1 cellular context compared by ENCODE assay signal in the genomic region with DNA sequence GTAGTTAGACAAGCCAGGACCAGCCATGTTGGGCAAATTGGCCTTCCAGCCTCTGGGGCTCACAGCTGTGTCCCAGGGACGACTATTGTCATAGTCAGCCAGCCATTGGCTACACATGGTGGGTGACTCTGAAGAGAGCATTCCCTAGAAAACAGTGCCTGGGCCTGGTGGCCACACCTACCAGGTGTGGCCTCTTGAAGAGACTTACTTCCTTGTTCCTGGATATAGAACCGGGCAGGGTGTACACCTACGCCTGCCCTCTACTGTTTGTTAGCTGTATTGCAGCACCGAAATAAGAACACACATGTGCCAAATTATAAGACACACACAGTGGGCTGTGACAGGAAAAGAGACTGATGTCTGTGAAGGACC.
TF ChIP-seq lines count a peak whose summit lies in the region.

No MANE protein-coding gene starts in this region.

TF ChIP-seq in HepG2, 621 proteins besides CTCF, POLR2A, EP300 and RAD21 (continued from another document):
- no peak for TF ChIP-seq ZNF570 (CRISPR knock-in tag; IDR thresholded peaks at IDR 0.05; ENCODE audit: borderline replicate concordance)
- no peak for TF ChIP-seq ARNT (IDR thresholded peaks at IDR 0.05)
- no peak for TF ChIP-seq MED1 (CRISPR knock-in tag; IDR thresholded peaks at IDR 0.05)
- TF ChIP-seq BCL6 (CRISPR knock-in tag; IDR thresholded peaks at IDR 0.05) = peak; percentile 97
- TF ChIP-seq TERF1 (CRISPR knock-in tag; IDR thresholded peaks at IDR 0.05) = no peak
- no peak for TF ChIP-seq PCBP2 (optimal IDR thresholded peaks at IDR 0.05; ENCODE audit: low read depth, low read length, poor library complexity, severe bottlenecking)
- no peak for TF ChIP-seq ZNF17 (CRISPR knock-in tag; IDR thresholded peaks at IDR 0.05)
- peak; percentile 48; the same call in 1 of the 2 replicates for TF ChIP-seq FIP1L1 (IDR thresholded peaks at IDR 0.05; ENCODE audit: borderline replicate concordance, insufficient read depth, low read depth, low read length)
- TF ChIP-seq ZBTB33 (CRISPR knock-in tag; IDR thresholded peaks at IDR 0.05) = peak; percentile 45; the same call in 1 of the 2 replicates
- no peak for TF ChIP-seq CREB3 (CRISPR knock-in tag; IDR thresholded peaks at IDR 0.05)
- TF ChIP-seq ZNF564 (CRISPR knock-in tag; IDR thresholded peaks at IDR 0.05) = 0 out of 2 replicates have a peak, but pooled peaks have one; percentile 12
- TF ChIP-seq ZNF264 (CRISPR knock-in tag; IDR thresholded peaks at IDR 0.05) = 0 out of 2 replicates have a peak, but pooled peaks have one; percentile 14
- TF ChIP-seq NPAS2 (CRISPR knock-in tag; IDR thresholded peaks at IDR 0.05; ENCODE audit: borderline replicate concordance) = no peak
- TF ChIP-seq ZKSCAN1 (IDR thresholded peaks at IDR 0.05; ENCODE audit: low read length) = no peak
- TF ChIP-seq CREBL2 (CRISPR knock-in tag; IDR thresholded peaks at IDR 0.05; ENCODE audit: borderline replicate concordance) = no peak
- peak; percentile 98 for TF ChIP-seq ELF3 (CRISPR knock-in tag; IDR thresholded peaks at IDR 0.05)
- TF ChIP-seq PHF20 (CRISPR knock-in tag; IDR thresholded peaks at IDR 0.05) = no peak; the same call in 1 of the 2 replicates
- TF ChIP-seq YY1 (IDR thresholded peaks at IDR 0.05; ENCODE audit: insufficient read depth, insufficient replicate concordance, low read depth, low read length) = peak; percentile 12
- TF ChIP-seq ZNF605 (CRISPR knock-in tag; IDR thresholded peaks at IDR 0.05) = no peak
- TF ChIP-seq ZNF691 (CRISPR knock-in tag; IDR thresholded peaks at IDR 0.05; ENCODE audit: borderline replicate concordance, low read depth) = no peak
- TF ChIP-seq THAP8 (CRISPR knock-in tag; IDR thresholded peaks at IDR 0.05; ENCODE audit: borderline replicate concordance) = no peak
- no peak for TF ChIP-seq RFX5 (IDR thresholded peaks at IDR 0.05; ENCODE audit: low read depth, low read length)
- TF ChIP-seq CEBPG (CRISPR knock-in tag; IDR thresholded peaks at IDR 0.05) = peak; percentile 47; the same call in 1 of the 2 replicates
- TF ChIP-seq GABPA (IDR thresholded peaks at IDR 0.05; ENCODE audit: low read depth, low read length) = no peak
- TF ChIP-seq GABPA (CRISPR knock-in tag; IDR thresholded peaks at IDR 0.05; ENCODE audit: low read depth) = peak; percentile 55; the same call in 1 of the 2 replicates
- no peak for TF ChIP-seq ZNF253 (CRISPR knock-in tag; IDR thresholded peaks at IDR 0.05; ENCODE audit: borderline replicate concordance)
- TF ChIP-seq ZNF414 (CRISPR knock-in tag; IDR thresholded peaks at IDR 0.05) = no peak
- 0 out of 2 replicates have a peak, but pooled peaks have one; percentile 27 for TF ChIP-seq ZNF331 (CRISPR knock-in tag; IDR thresholded peaks at IDR 0.05)
- peak; percentile 84 for TF ChIP-seq ELF1 (CRISPR knock-in tag; IDR thresholded peaks at IDR 0.05)
- TF ChIP-seq ZBTB4 (CRISPR knock-in tag; IDR thresholded peaks at IDR 0.05; ENCODE audit: borderline replicate concordance) = no peak
- no peak for TF ChIP-seq KMT2A (CRISPR knock-in tag; IDR thresholded peaks at IDR 0.05)
- no peak for TF ChIP-seq ZMYM2 (CRISPR knock-in tag; IDR thresholded peaks at IDR 0.05)
- no peak for TF ChIP-seq ZNF260 (CRISPR knock-in tag; IDR thresholded peaks at IDR 0.05; ENCODE audit: borderline replicate concordance, low read depth)
- no peak for TF ChIP-seq NFKBIZ (CRISPR knock-in tag; IDR thresholded peaks at IDR 0.05)
- TF ChIP-seq, protein P1, sequence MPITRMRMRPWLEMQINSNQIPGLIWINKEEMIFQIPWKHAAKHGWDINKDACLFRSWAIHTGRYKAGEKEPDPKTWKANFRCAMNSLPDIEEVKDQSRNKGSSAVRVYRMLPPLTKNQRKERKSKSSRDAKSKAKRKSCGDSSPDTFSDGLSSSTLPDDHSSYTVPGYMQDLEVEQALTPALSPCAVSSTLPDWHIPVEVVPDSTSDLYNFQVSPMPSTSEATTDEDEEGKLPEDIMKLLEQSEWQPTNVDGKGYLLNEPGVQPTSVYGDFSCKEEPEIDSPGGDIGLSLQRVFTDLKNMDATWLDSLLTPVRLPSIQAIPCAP (CRISPR knock-in tag; IDR thresholded peaks at IDR 0.05; ENCODE audit: low read depth) = peak; percentile 19; the same call in 1 of the 2 replicates
- TF ChIP-seq ZNF12 (CRISPR knock-in tag; IDR thresholded peaks at IDR 0.05) = peak; percentile 55; the same call in 1 of the 2 replicates
- no peak for TF ChIP-seq ZMAT5 (CRISPR knock-in tag; IDR thresholded peaks at IDR 0.05; ENCODE audit: borderline replicate concordance, low read depth)
- no peak for TF ChIP-seq KLF11 (CRISPR knock-in tag; IDR thresholded peaks at IDR 0.05)
- no peak for TF ChIP-seq XRCC5 (optimal IDR thresholded peaks at IDR 0.05; ENCODE audit: low read length)
- no peak for TF ChIP-seq RBM22 (optimal IDR thresholded peaks at IDR 0.05; ENCODE audit: low read length)
- TF ChIP-seq ELF4 (CRISPR knock-in tag; IDR thresholded peaks at IDR 0.05; ENCODE audit: borderline replicate concordance) = peak; percentile 85; the same call in 1 of the 2 replicates
- TF ChIP-seq ZNF138 (CRISPR knock-in tag; IDR thresholded peaks at IDR 0.05; ENCODE audit: low read depth) = no peak
- peak; percentile 39; the same call in 1 of the 2 replicates for TF ChIP-seq MNT (IDR thresholded peaks at IDR 0.05)
- TF ChIP-seq SMC3 (IDR thresholded peaks at IDR 0.05; ENCODE audit: low read length) = peak; percentile 78
- 0 out of 2 replicates have a peak, but pooled peaks have one; percentile 8 for TF ChIP-seq SAFB2 (CRISPR knock-in tag; IDR thresholded peaks at IDR 0.05; ENCODE audit: borderline replicate concordance, low read depth)
TF ChIP-seq in HepG2: peak in this region for 22.
